8 cellular contexts compared by ENCODE assay signal in genomic region chr5:37836173-37837100, GRCh38. TPM values are rescaled to one million over a fixed set of nuclear protein-coding genes. Genes with fewer than 3 reads are reported as not detected.
DNase-seq lines count a peak whose midpoint lies in the region; ATAC-seq and TF ChIP-seq lines count a peak whose summit lies in the region.

No MANE protein-coding gene starts in this region.

- intact Hi-C loops in esophagus muscularis mucosa (cut with DNase I): loop anchor here (2.0 to 5.0 kb wide), 3 partner anchors 64 to 424 kb away; no protein-coding TSS in a partner anchor

- 40% methylated on average over 19 of the region's 62 CpGs for WGBS in esophagus muscularis mucosa

- no peaks in the 10 kb centered on the region for H3K36me3 ChIP-seq in BJ (ENCODE audit: control insufficient read depth, insufficient read depth, low read length)
- no peaks in the 10 kb centered on the region for H3K36me3 ChIP-seq in esophagus muscularis mucosa

- H3K4me3 ChIP-seq in BJ (ENCODE audit: low read depth, low read length) (peak overlapping the region; percentile 62), esophagus muscularis mucosa (peak overlapping the region; percentile 69 to 82 (median 72))

- H3K27ac Mint-ChIP-seq in neural crest cell (ENCODE audit: unreplicated experiment): no peak overlapping the region

- H3K4me1 ChIP-seq in esophagus muscularis mucosa: peaks cover 30 to 97% (median 95%) of the 10 kb centered on the region in 4 donors

- H3K27me3 ChIP-seq in BJ (ENCODE audit: control insufficient read depth, insufficient read depth, low read length) (peaks cover 2% of the 10 kb centered on the region; the same call in 1 of the 2 replicates), esophagus muscularis mucosa (peaks cover 0 to 52% (median 0%) of the 10 kb centered on the region in 4 donors)

- peaks cover 29% of the 10 kb centered on the region for H3K4me1 Mint-ChIP-seq in neural crest cell

- H3K4me3 Mint-ChIP-seq in neural crest cell: peak overlapping the region; percentile 84

- peaks cover 93% of the 10 kb centered on the region for H3K27me3 Mint-ChIP-seq in neural crest cell (ENCODE audit: low read depth)

- no peak for TF ChIP-seq POLR2A in esophagus muscularis mucosa (IDR thresholded peaks at IDR 0.05; ENCODE audit: low read depth)

- ATAC-seq in HG03432 (IDR thresholded peaks at IDR 0.05; ENCODE audit: unreplicated experiment) (no peak), HG03045 (IDR thresholded peaks at IDR 0.05; ENCODE audit: unreplicated experiment) (no peak)

- H3K9me3 ChIP-seq in esophagus muscularis mucosa: no peaks in the 10 kb centered on the region

- CTCF ChIA-PET in BJ (lab: Yijun Ruan, JAX): interaction anchor here (0.6 to 3.3 kb wide), 32 partner anchors 9 to 475 kb away, joined by 3 to 67 read pairs (median 4); partner anchors contain the start of gene NUP155

- peak overlapping the region; percentile 90 to 94 (median 92) for H3K27ac ChIP-seq in esophagus muscularis mucosa (replicated peaks in 1 of 4)

- TF ChIP-seq EP300 in esophagus muscularis mucosa (IDR thresholded peaks at IDR 0.05): no peak

- no peaks in the 10 kb centered on the region for H3K36me3 Mint-ChIP-seq in neural crest cell (ENCODE audit: low read depth)

- DNase-seq in BJ (ENCODE audit: low read depth) (no peak), NCI-H526 (lab: John Stamatoyannopoulos, UW) (peak; percentile 36 to 79), esophagus muscularis mucosa (ENCODE audit: extremely low spot score) (no peak), neural crest cell (ENCODE audit: low read depth, low spot score) (no peak), NCI-H2081 treated with DMSO at 0.1 percent for 48 hours (lab: John Stamatoyannopoulos, UW) (no peak), DMS153 (lab: John Stamatoyannopoulos, UW) (no peak)

- peak; percentile 26; the same call in 1 of the 2 replicates for TF ChIP-seq CTCF in BJ (IDR thresholded peaks at IDR 0.05; ENCODE audit: insufficient read depth, low read depth, low read length)
- no peak for TF ChIP-seq CTCF in esophagus muscularis mucosa (IDR thresholded peaks at IDR 0.05)
- no peak for TF ChIP-seq CTCF in neural crest cell (conservative IDR thresholded peaks at IDR 0.05)

- H3K9me3 Mint-ChIP-seq in neural crest cell: no peaks in the 10 kb centered on the region

- POLR2A ChIA-PET in BJ (lab: Charles Lee): interaction anchor here (0.6 to 0.7 kb wide), 2 partner anchors 59 to 341 kb away, joined by 3 to 13 read pairs; no protein-coding TSS in a partner anchor

RNA-seq across cellular contexts. Expression of gene GDNF, which starts 3.4 kb away (rescaled TPM):
- 0.81 and 1.3 TPM in 2 replicates for polyA plus RNA-seq in BJ (2011; rRNA removed)
- 0.52 and 0.82 TPM in 2 replicates for polyA minus RNA-seq in BJ (2011; rRNA and poly(A)+ RNA removed)
- total RNA-seq in esophagus muscularis mucosa: 10 to 100 TPM in 1 of 4 donors, 1 to 10 TPM in 3; 2.0 to 10.1 (median 5.0) TPM
- total RNA-seq in neural crest cell: 0.30 and 0.65 TPM in 2 replicates

Comparison
In these comparisons a context has a peak if more than half of its experiments do, and no peak if none do; other contexts are left out.
1. DNase-seq: peak in NCI-H526 (2 of 2); none in BJ (single experiment), esophagus muscularis mucosa (single experiment), neural crest cell (single experiment), NCI-H2081 treated with DMSO at 0.1 percent for 48 hours (single experiment) and DMS153 (single experiment).